12 cellular contexts compared by ENCODE assay signal in genomic region chr15:41881925-41882688, GRCh38. TPM values are rescaled to one million over a fixed set of nuclear protein-coding genes. Genes with fewer than 3 reads are reported as not detected.
DNase-seq lines count a peak whose midpoint lies in the region; ATAC-seq and TF ChIP-seq lines count a peak whose summit lies in the region.
"Had no signal": no experiment of that assay in that cellular context is flagged by ENCODE, and none has a peak within 500 bp of the region (broad histone marks: within the 10 kb centered on the region; RNA-seq: fewer than 3 reads in every experiment).

No MANE protein-coding gene starts in this region.

- H3K27me3 ChIP-seq in thymus (ENCODE audit: control insufficient read depth, insufficient read depth), result peaks cover 6% of the 10 kb centered on the region

- H3K4me1 ChIP-seq in thymus (ENCODE audit: control insufficient read depth, insufficient read depth, low read length), result peaks cover 3% of the 10 kb centered on the region

- peak; percentile 6 for DNase-seq in T-helper 2 cell treated with Interferon-gamma antibody and Interleukin-4, amounts not matched to agents 5 μg/mL and 100 μg/mL, for 36 hours (ENCODE audit: low spot score)
- DNase-seq in T-helper 2 cell (no peak), endothelial cell (ENCODE audit: low spot score) (peak; percentile 45), memory B cell (ENCODE audit: low spot score in 2 of 2) (no peak), SIG-M5 (lab: John Stamatoyannopoulos, UW) (no peak)
- DNase-seq: ACHN, Kasumi-1 had no signal

- H3K36me3 Mint-ChIP-seq in T-helper 2 cell treated with Interferon-gamma antibody and Interleukin-4, amounts not matched to agents 5 μg/mL and 100 μg/mL, for 36 hours (ENCODE audit: low read depth), result no peaks in the 10 kb centered on the region
- peaks cover 20% of the 10 kb centered on the region for H3K36me3 Mint-ChIP-seq in endothelial cell (ENCODE audit: low read depth, unreplicated experiment)
- no peaks in the 10 kb centered on the region for H3K36me3 Mint-ChIP-seq in memory B cell

- peaks cover 11% of the 10 kb centered on the region for H3K27me3 Mint-ChIP-seq in T-helper 2 cell treated with Interferon-gamma antibody and Interleukin-4, amounts not matched to agents 5 μg/mL and 100 μg/mL, for 36 hours (ENCODE audit: low read depth)
- H3K27me3 Mint-ChIP-seq in endothelial cell (ENCODE audit: unreplicated experiment) (peaks cover 31% of the 10 kb centered on the region), memory B cell (peaks cover 14% of the 10 kb centered on the region)

- no peak overlapping the region for H3K27ac ChIP-seq in thymus (ENCODE audit: low read depth)

- H3K4me1 Mint-ChIP-seq in T-helper 2 cell treated with Interferon-gamma antibody and Interleukin-4, amounts not matched to agents 5 μg/mL and 100 μg/mL, for 36 hours (ENCODE audit: low read depth), result peaks cover 3% of the 10 kb centered on the region
- H3K4me1 Mint-ChIP-seq in endothelial cell (ENCODE audit: unreplicated experiment) (peaks cover 6% of the 10 kb centered on the region), memory B cell (peaks cover 13% of the 10 kb centered on the region)

- H3K9me3 Mint-ChIP-seq in T-helper 2 cell treated with Interferon-gamma antibody and Interleukin-4, amounts not matched to agents 5 μg/mL and 100 μg/mL, for 36 hours, result no peaks in the 10 kb centered on the region
- H3K9me3 Mint-ChIP-seq in endothelial cell (ENCODE audit: unreplicated experiment), result no peaks in the 10 kb centered on the region
- H3K9me3 Mint-ChIP-seq in memory B cell, result no peaks in the 10 kb centered on the region
- H3K9me3 Mint-ChIP-seq: neural crest cell had no signal

- no peak overlapping the region for H3K4me3 Mint-ChIP-seq in T-helper 2 cell treated with Interferon-gamma antibody and Interleukin-4, amounts not matched to agents 5 μg/mL and 100 μg/mL, for 36 hours
- H3K4me3 Mint-ChIP-seq in endothelial cell (ENCODE audit: unreplicated experiment) (no peak overlapping the region), memory B cell (no peak overlapping the region)
- H3K4me3 Mint-ChIP-seq: neural crest cell had no signal

- no peaks in the 10 kb centered on the region for H3K9me3 ChIP-seq in thymus (ENCODE audit: control insufficient read depth)

- no peaks in the 10 kb centered on the region for H3K36me3 ChIP-seq in thymus (ENCODE audit: control insufficient read depth, insufficient read depth)

- no peak for TF ChIP-seq CTCF in endothelial cell (IDR thresholded peaks at IDR 0.05; ENCODE audit: unreplicated experiment)

- peak overlapping the region; percentile 20 for H3K4me3 ChIP-seq in thymus (ENCODE audit: low read length)

- H3K27ac Mint-ChIP-seq in T-helper 2 cell treated with Interferon-gamma antibody and Interleukin-4, amounts not matched to agents 5 μg/mL and 100 μg/mL, for 36 hours, result no peak overlapping the region
- H3K27ac Mint-ChIP-seq in endothelial cell (ENCODE audit: unreplicated experiment) (no peak overlapping the region), memory B cell (no peak overlapping the region)

- 27% methylated on average over 81 of the region's 81 CpGs for WGBS in thymus

- ATAC-seq in memory B cell (ENCODE audit: low read depth) (peak; percentile 32), HG03354 (IDR thresholded peaks at IDR 0.05; ENCODE audit: poor library complexity, severe bottlenecking, unreplicated experiment) (no peak), GM18511 (IDR thresholded peaks at IDR 0.05; ENCODE audit: unreplicated experiment) (no peak)
- ATAC-seq: HCT116 had no signal

RNA-seq across cellular contexts. Expression of gene SPTBN5, which starts 11.7 kb away (rescaled TPM):
- 9.4 TPM for total RNA-seq in endothelial cell (ENCODE audit: unreplicated experiment)
- 1.6 TPM for polyA plus RNA-seq in thymus

RNA-seq across cellular contexts. Expression of gene PLA2G4B, which starts 43.5 kb away (rescaled TPM):
- total RNA-seq in endothelial cell (ENCODE audit: unreplicated experiment), result 2.9 TPM
- 45.4 TPM for polyA plus RNA-seq in thymus

RNA-seq across cellular contexts. Expression of gene JMJD7, which starts 54.2 kb away (rescaled TPM):
- total RNA-seq in endothelial cell (ENCODE audit: unreplicated experiment), result 13.8 TPM
- polyA plus RNA-seq in thymus, result 15.6 TPM

Comparison
In these comparisons a context has a peak if more than half of its experiments do, and no peak if none do; other contexts are left out.
1. DNase-seq: peak in T-helper 2 cell treated with Interferon-gamma antibody and Interleukin-4, amounts not matched to agents 5 μg/mL and 100 μg/mL, for 36 hours (single experiment) and endothelial cell (single experiment); none in T-helper 2 cell (0 of 5), memory B cell (0 of 2) and SIG-M5 (single experiment).